ENCODE assay signal across 1 cellular context in genomic region chr13:25744176-25744575, GRCh38.
TF ChIP-seq lines count a peak whose summit lies in the region.

No MANE protein-coding gene starts in this region.

TF ChIP-seq in SK-N-SH, 30 proteins besides CTCF, POLR2A, EP300 and RAD21 (continued from another document):
- TF ChIP-seq, protein P1, sequence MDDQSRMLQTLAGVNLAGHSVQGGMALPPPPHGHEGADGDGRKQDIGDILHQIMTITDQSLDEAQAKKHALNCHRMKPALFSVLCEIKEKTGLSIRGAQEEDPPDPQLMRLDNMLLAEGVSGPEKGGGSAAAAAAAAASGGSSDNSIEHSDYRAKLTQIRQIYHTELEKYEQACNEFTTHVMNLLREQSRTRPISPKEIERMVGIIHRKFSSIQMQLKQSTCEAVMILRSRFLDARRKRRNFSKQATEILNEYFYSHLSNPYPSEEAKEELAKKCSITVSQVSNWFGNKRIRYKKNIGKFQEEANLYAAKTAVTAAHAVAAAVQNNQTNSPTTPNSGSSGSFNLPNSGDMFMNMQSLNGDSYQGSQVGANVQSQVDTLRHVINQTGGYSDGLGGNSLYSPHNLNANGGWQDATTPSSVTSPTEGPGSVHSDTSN (IDR thresholded peaks at IDR 0.05), result no peak
- TF ChIP-seq, protein P2, sequence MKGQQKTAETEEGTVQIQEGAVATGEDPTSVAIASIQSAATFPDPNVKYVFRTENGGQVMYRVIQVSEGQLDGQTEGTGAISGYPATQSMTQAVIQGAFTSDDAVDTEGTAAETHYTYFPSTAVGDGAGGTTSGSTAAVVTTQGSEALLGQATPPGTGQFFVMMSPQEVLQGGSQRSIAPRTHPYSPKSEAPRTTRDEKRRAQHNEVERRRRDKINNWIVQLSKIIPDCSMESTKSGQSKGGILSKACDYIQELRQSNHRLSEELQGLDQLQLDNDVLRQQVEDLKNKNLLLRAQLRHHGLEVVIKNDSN (IDR thresholded peaks at IDR 0.05; ENCODE audit: borderline replicate concordance, low read depth), result no peak
- TF ChIP-seq TCF12 (IDR thresholded peaks at IDR 0.05) (no peak), FOSL2 (IDR thresholded peaks at IDR 0.05; ENCODE audit: borderline replicate concordance, low read depth) (no peak), MXI1 (IDR thresholded peaks at IDR 0.05; ENCODE audit: low read depth, low read length) (no peak), ELF1 (IDR thresholded peaks at IDR 0.05) (no peak)
- TF ChIP-seq, protein P3, sequence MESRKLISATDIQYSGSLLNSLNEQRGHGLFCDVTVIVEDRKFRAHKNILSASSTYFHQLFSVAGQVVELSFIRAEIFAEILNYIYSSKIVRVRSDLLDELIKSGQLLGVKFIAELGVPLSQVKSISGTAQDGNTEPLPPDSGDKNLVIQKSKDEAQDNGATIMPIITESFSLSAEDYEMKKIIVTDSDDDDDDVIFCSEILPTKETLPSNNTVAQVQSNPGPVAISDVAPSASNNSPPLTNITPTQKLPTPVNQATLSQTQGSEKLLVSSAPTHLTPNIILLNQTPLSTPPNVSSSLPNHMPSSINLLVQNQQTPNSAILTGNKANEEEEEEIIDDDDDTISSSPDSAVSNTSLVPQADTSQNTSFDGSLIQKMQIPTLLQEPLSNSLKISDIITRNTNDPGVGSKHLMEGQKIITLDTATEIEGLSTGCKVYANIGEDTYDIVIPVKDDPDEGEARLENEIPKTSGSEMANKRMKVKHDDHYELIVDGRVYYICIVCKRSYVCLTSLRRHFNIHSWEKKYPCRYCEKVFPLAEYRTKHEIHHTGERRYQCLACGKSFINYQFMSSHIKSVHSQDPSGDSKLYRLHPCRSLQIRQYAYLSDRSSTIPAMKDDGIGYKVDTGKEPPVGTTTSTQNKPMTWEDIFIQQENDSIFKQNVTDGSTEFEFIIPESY (IDR thresholded peaks at IDR 0.05; ENCODE audit: borderline replicate concordance, low read depth), result no peak
TF ChIP-seq in SK-N-SH: peak in this region for 0.
